18 cellular contexts compared by ENCODE assay signal in the genomic region with DNA sequence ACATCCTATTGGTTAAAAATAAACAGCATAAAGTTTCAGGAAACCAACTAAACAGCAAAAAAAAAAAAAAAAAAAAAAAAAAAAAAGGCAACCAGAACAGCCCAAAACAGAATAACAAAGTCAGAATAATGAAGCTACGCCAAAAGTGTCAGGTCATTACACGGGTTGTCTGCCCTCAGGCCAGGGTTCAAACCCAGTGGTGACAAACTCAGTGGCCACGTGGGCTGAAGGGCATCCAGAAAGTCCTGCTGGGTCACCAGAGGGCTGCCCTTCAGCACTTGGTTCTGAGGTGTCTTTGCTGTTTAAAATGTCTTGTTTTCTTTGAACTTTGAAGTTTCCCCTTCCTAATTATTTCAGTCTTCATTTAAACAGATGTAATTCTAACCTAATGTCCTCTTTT.
DNase-seq lines count a peak whose midpoint lies in the region; FAIRE-seq and TF ChIP-seq lines count a peak whose summit lies in the region.
"Had no signal": no experiment of that assay in that cellular context is flagged by ENCODE, and none has a peak within 500 bp of the region (broad histone marks: within the 10 kb centered on the region; RNA-seq: fewer than 3 reads in every experiment).

No MANE protein-coding gene starts in this region.

- H2BK120ac ChIP-seq in mesendoderm (ENCODE audit: low read depth, low read length) = no peak overlapping the region

- H2AK5ac ChIP-seq in mesendoderm (ENCODE audit: low read length) = no peak overlapping the region

- no peaks in the 10 kb centered on the region for H3K27me3 Mint-ChIP-seq in Caco-2 (ENCODE audit: insufficient read depth, unreplicated experiment)

- H2BK15ac ChIP-seq in mesendoderm (replicated peaks; ENCODE audit: low read depth) = no peak overlapping the region

- H3K56ac ChIP-seq in mesendoderm (ENCODE audit: low read length) = no peak overlapping the region

- H4K8ac ChIP-seq in mesendoderm (ENCODE audit: low read depth, low read length) = no peak overlapping the region

- BruUV-seq in Caco-2 (replicated peaks; lab: Mats Ljungman, UMichigan) = no TSS peak

- peaks cover 2% of the 10 kb centered on the region for H3K36me3 ChIP-seq in cardiac muscle cell
- H3K36me3 ChIP-seq in left ventricle myocardium inferior = no peaks in the 10 kb centered on the region
- peaks cover 3 to 15% of the 10 kb centered on the region in 2 donors for H3K36me3 ChIP-seq in kidney (ENCODE audit: control insufficient read depth in 1 of 2, insufficient read depth in 2 of 2, low read length in 2 of 2)
- no peaks in the 10 kb centered on the region for H3K36me3 ChIP-seq in mesendoderm (ENCODE audit: control insufficient read depth, insufficient read depth, low read length)
- H3K36me3 ChIP-seq in Caco-2 (ENCODE audit: control insufficient read depth, insufficient read depth, low read length) = no peaks in the 10 kb centered on the region
- H3K36me3 ChIP-seq: BLaER1, HAP-1 had no signal

- peaks cover 7% of the 10 kb centered on the region for H3K4me1 Mint-ChIP-seq in Caco-2 (ENCODE audit: low read depth, unreplicated experiment)

- no peak overlapping the region for H3K23ac ChIP-seq in mesendoderm (ENCODE audit: low read length)

- intact Hi-C loops in left ventricle myocardium inferior (cut with micrococcal nuclease) = no loop called here
- intact Hi-C loops in kidney (cut with DNase I) = no loop called here
- intact Hi-C loops in Caco-2 (cut with micrococcal nuclease; ENCODE audit: unreplicated experiment) = no loop called here

- H3K36me3 Mint-ChIP-seq in Caco-2 (ENCODE audit: insufficient read depth, unreplicated experiment) = no peaks in the 10 kb centered on the region
- H3K36me3 Mint-ChIP-seq: CD14-positive monocyte; CD8-positive, alpha-beta T cell had no signal

- H3K9me3 ChIP-seq in cardiac muscle cell (ENCODE audit: low read depth) = no peaks in the 10 kb centered on the region
- no peaks in the 10 kb centered on the region for H3K9me3 ChIP-seq in left ventricle myocardium inferior (replicated peaks)
- no peaks in the 10 kb centered on the region for H3K9me3 ChIP-seq in kidney (ENCODE audit: control insufficient read depth in 1 of 2, low read length in 2 of 2)
- no peaks in the 10 kb centered on the region for H3K9me3 ChIP-seq in Caco-2
- H3K9me3 ChIP-seq: BLaER1, HAP-1 had no signal

- no peak overlapping the region for H2BK5ac ChIP-seq in mesendoderm (ENCODE audit: low read length)

- H3K18ac ChIP-seq in mesendoderm (ENCODE audit: low read length) = peak overlapping the region; percentile 78

- H3K79me1 ChIP-seq in mesendoderm (ENCODE audit: low read length) = no peaks in the 10 kb centered on the region

- no peak for TF ChIP-seq CTCF in cardiac muscle cell (IDR thresholded peaks at IDR 0.05; ENCODE audit: low read depth, low read length)
- no peak for TF ChIP-seq CTCF in left ventricle myocardium inferior (IDR thresholded peaks at IDR 0.05; ENCODE audit: borderline replicate concordance)
- TF ChIP-seq CTCF in kidney (IDR thresholded peaks at IDR 0.05; ENCODE audit: borderline replicate concordance, extremely low read depth, insufficient read depth) = no peak
- TF ChIP-seq CTCF in Caco-2 (IDR thresholded peaks at IDR 0.05; ENCODE audit: insufficient read depth in 1 of 2, low read depth in 1 of 2, low read length in 1 of 2, severe bottlenecking in 1 of 2, unreplicated experiment in 1 of 2) = no peak

- no peak for DNase-seq in cardiac muscle cell (ENCODE audit: low read depth in 1 of 2, low spot score in 1 of 2)
- DNase-seq in left ventricle myocardium inferior = no peak
- no peak for DNase-seq in kidney
- no peak for DNase-seq in mesendoderm
- DNase-seq in urothelium cell line (ENCODE audit: low spot score) = no peak
- DNase-seq in Caco-2 = no peak
- DNase-seq in stimulated activated CD4-positive, alpha-beta T cell treated with anti-CD3 and anti-CD28 coated beads, Interleukin-2, amount 100 ng/mL, for 48 hours = no peak
- DNase-seq: CD8-positive, alpha-beta T cell; DMS 273 treated with DMSO at 0.1 percent for 48 hours; DMS79; GDM1; GM23248 had no signal

- FAIRE-seq in kidney (lab: Jason Lieb, UNC) (peak; percentile 68), urothelium cell line (lab: Jason Lieb, UNC) (no peak)
- FAIRE-seq: GM12892, GM18507 had no signal

- POLR2A ChIA-PET in Caco-2 (lab: Charles Lee) = no interaction called here

- no peaks in the 10 kb centered on the region for H3K9me3 Mint-ChIP-seq in Caco-2 (ENCODE audit: unreplicated experiment)
- H3K9me3 Mint-ChIP-seq: CD14-positive monocyte; CD8-positive, alpha-beta T cell had no signal

- no peak overlapping the region for H3K27ac Mint-ChIP-seq in Caco-2 (ENCODE audit: unreplicated experiment)
- H3K27ac Mint-ChIP-seq: CD14-positive monocyte; CD8-positive, alpha-beta T cell had no signal

- H3K4me1 ChIP-seq in cardiac muscle cell (ENCODE audit: low read depth) = peaks cover 75% of the 10 kb centered on the region
- H3K4me1 ChIP-seq in left ventricle myocardium inferior = peaks cover 10% of the 10 kb centered on the region
- peaks cover 11 to 28% of the 10 kb centered on the region in 2 donors for H3K4me1 ChIP-seq in kidney (ENCODE audit: control insufficient read depth in 1 of 2, insufficient read depth in 1 of 2, low read depth in 1 of 2, low read length in 2 of 2)
- peaks cover 3% of the 10 kb centered on the region for H3K4me1 ChIP-seq in mesendoderm (ENCODE audit: control insufficient read depth, low read depth, low read length)
- H3K4me1 ChIP-seq in Caco-2 = peaks cover 12% of the 10 kb centered on the region; the same call in 1 of the 2 replicates
- H3K4me1 ChIP-seq: BLaER1 had no signal

- WGBS in mesendoderm (ENCODE audit: extremely low coverage, insufficient coverage, low lambda C conversion rate) = no CpG with 5 or more reads among the region's 3 CpGs

- no peaks in the 10 kb centered on the region for H3K79me2 ChIP-seq in mesendoderm (ENCODE audit: control insufficient read depth, insufficient read depth, low read length)

- CTCF ChIA-PET in Caco-2 (lab: Charles Lee) = no interaction called here

- H3K4me3 ChIP-seq in cardiac muscle cell (no peak overlapping the region), left ventricle myocardium inferior (no peak overlapping the region), kidney (ENCODE audit: low read length in 2 of 2) (no peak overlapping the region), mesendoderm (ENCODE audit: low read length) (no peak overlapping the region), Caco-2 (ENCODE audit: low read depth, low read length) (no peak overlapping the region)
- H3K4me3 ChIP-seq: BLaER1, GM23248, HAP-1 had no signal

- no peak overlapping the region for H4K5ac ChIP-seq in mesendoderm (ENCODE audit: low read length)

- H3K4ac ChIP-seq in mesendoderm (ENCODE audit: low read depth, low read length) = no peak overlapping the region

- no peak overlapping the region for H3K4me3 Mint-ChIP-seq in Caco-2 (ENCODE audit: unreplicated experiment)
- H3K4me3 Mint-ChIP-seq: CD14-positive monocyte; CD8-positive, alpha-beta T cell had no signal

- H3K9ac ChIP-seq in kidney (ENCODE audit: low read length in 2 of 2) (no peak overlapping the region), mesendoderm (ENCODE audit: low read length) (no peak overlapping the region)
- H3K9ac ChIP-seq: BLaER1, GM23248 had no signal

- H3K4me2 ChIP-seq in mesendoderm (ENCODE audit: low read length) = no peak overlapping the region
- H3K4me2 ChIP-seq: BLaER1 had no signal

- H3K27ac ChIP-seq in cardiac muscle cell = peak overlapping the region; percentile 94
- H3K27ac ChIP-seq in left ventricle myocardium inferior (replicated peaks) = no peak overlapping the region
- peak overlapping the region; percentile 71 to 78 for H3K27ac ChIP-seq in kidney (ENCODE audit: low read depth in 2 of 2, low read length in 2 of 2)
- H3K27ac ChIP-seq in mesendoderm (ENCODE audit: low read depth, low read length) = no peak overlapping the region
- H3K27ac ChIP-seq: 22Rv1, BLaER1, GM23248 had no signal

- H3K27me3 ChIP-seq in cardiac muscle cell (no peaks in the 10 kb centered on the region), left ventricle myocardium inferior (ENCODE audit: low read depth) (peaks cover 7% of the 10 kb centered on the region), mesendoderm (ENCODE audit: insufficient read depth, low read length, poor library complexity) (no peaks in the 10 kb centered on the region), Caco-2 (replicated peaks; ENCODE audit: control insufficient read depth, insufficient read depth, low read length) (no peaks in the 10 kb centered on the region)
- H3K27me3 ChIP-seq: BLaER1 had no signal

Comparison
In these comparisons a context has a peak if more than half of its experiments do, and no peak if none do; other contexts are left out.
1. H3K27ac ChIP-seq: peak in cardiac muscle cell (single experiment) and kidney (2 of 2); none in left ventricle myocardium inferior (single experiment) and mesendoderm (single experiment).